Comparison of ENCODE assay signal across 25 cellular contexts in the genomic region with DNA sequence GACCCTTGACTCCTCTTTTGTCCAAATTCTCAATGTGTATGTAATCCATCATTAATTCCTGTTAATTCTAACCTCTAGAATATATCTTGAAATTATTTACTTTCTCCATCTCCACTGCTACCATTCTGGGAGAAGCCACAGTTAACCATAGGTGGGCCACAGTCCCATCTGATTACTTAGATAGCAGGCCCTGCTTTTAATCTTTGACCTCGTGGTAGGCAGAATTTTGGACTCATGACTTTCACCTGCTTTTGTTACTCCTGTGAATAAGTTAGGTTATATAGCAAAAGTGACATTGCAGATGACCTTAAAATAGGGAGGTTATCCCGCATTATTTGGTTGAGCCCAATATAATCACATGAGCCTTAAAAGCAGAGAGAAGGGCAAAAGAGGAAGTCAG.
DNase-seq lines count a peak whose midpoint lies in the region; ATAC-seq, FAIRE-seq and TF ChIP-seq lines count a peak whose summit lies in the region.
"Had no signal": no experiment of that assay in that cellular context is flagged by ENCODE, and none has a peak within 500 bp of the region (broad histone marks: within the 10 kb centered on the region; RNA-seq: fewer than 3 reads in every experiment).

No MANE protein-coding gene starts in this region.

- FAIRE-seq in GM12891 (lab: Jason Lieb, UNC) (peak; percentile 54), GM19239 (lab: Jason Lieb, UNC) (peak; percentile 33), K562 (lab: Jason Lieb, UNC) (no peak)
- FAIRE-seq: A204.1, GM12878 had no signal

- no peak overlapping the region for H3K4me2 ChIP-seq in K562 (ENCODE audit: insufficient read depth, low read length)
- H3K4me2 ChIP-seq: BLaER1 had no signal

- TF ChIP-seq POLR2A in GM12891 (IDR thresholded peaks at IDR 0.05; ENCODE audit: low read depth, low read length) (no peak), K562 (conservative IDR thresholded peaks at IDR 0.05) (no peak), right lobe of liver (IDR thresholded peaks at IDR 0.05) (no peak)

- DNase-seq in GM12891 (ENCODE audit: insufficient read length, low spot score), result no peak
- DNase-seq in GM19239 (ENCODE audit: insufficient read length, low spot score), result no peak
- DNase-seq in K562 (ENCODE audit: extremely low read depth in 1 of 4, low spot score in 3 of 4), result no peak
- no peak for DNase-seq in right lobe of liver
- no peak for DNase-seq in posterior vena cava (ENCODE audit: low spot score)
- DNase-seq: 8988T; ACHN; BE2C; C1 segment of cervical spinal cord; CD4-positive, alpha-beta memory T cell; CD4-positive, CD25-positive, alpha-beta regulatory T cell; CD8-positive, alpha-beta memory T cell; COR-L47; DMS 273 treated with DMSO at 0.1 percent for 48 hours; DMS153; DMS53; DMS79; DND-41; EL; GDM1 had no signal

- intact Hi-C loops in K562 (cut with micrococcal nuclease), result no loop called here
- intact Hi-C loops in right lobe of liver (cut with DNase I), result no loop called here
- intact Hi-C loops in posterior vena cava (cut with DNase I), result no loop called here

- H3K4me3 ChIP-seq in K562 (no peak overlapping the region), right lobe of liver (no peak overlapping the region)
- H3K4me3 ChIP-seq: BLaER1, GM12878 had no signal

- WGBS in K562 (ENCODE audit: insufficient coverage, low coverage, missing lambda C conversion rate), result 44% methylated on average over 2 of the region's 2 CpGs
- 63% methylated on average over 2 of the region's 2 CpGs for WGBS in right lobe of liver (ENCODE audit: insufficient coverage, low coverage, low lambda C conversion rate, missing lambda C conversion rate)

- in situ Hi-C loops in K562 (cut with MboI), result no loop called here

- H3K36me3 ChIP-seq in K562 (ENCODE audit: control insufficient read depth, insufficient read depth, low read length) (no peaks in the 10 kb centered on the region), right lobe of liver (no peaks in the 10 kb centered on the region)
- H3K36me3 ChIP-seq: BE2C, BLaER1 had no signal

- H3K27me3 ChIP-seq in K562 (ENCODE audit: control insufficient read depth in 2 of 2, insufficient read depth in 2 of 2, low read length in 2 of 2) (no peaks in the 10 kb centered on the region), right lobe of liver (no peaks in the 10 kb centered on the region)
- H3K27me3 ChIP-seq: BE2C, BLaER1 had no signal

- no peak for TF ChIP-seq RAD21 in K562 (CRISPR knock-in tag; conservative IDR thresholded peaks at IDR 0.05 in 1 of 2, IDR thresholded peaks at IDR 0.05 in 1 of 2)

- no peak for TF ChIP-seq EP300 in K562 (IDR thresholded peaks at IDR 0.05; ENCODE audit: low read length)

- no peak for TF ChIP-seq CTCF in K562 (IDR thresholded peaks at IDR 0.05 in 2 of 3, conservative IDR thresholded peaks at IDR 0.05 in 1 of 3; ENCODE audit: insufficient read depth in 2 of 3, low read depth in 1 of 3, low read length in 3 of 3)
- no peak for TF ChIP-seq CTCF in right lobe of liver (IDR thresholded peaks at IDR 0.05)

- H3K9ac ChIP-seq in K562 (ENCODE audit: insufficient read depth in 1 of 2, low read depth in 2 of 2, low read length in 2 of 2), result no peak overlapping the region
- H3K9ac ChIP-seq: BLaER1 had no signal

- H3K27ac ChIP-seq in K562 (ENCODE audit: extremely low read depth, low read depth, low read length) (no peak overlapping the region), right lobe of liver (no peak overlapping the region)
- H3K27ac ChIP-seq: BLaER1 had no signal

- BruUV-seq in K562 (replicated peaks; lab: Mats Ljungman, UMichigan), result no TSS peak

- CTCF ChIA-PET in K562 (lab: Yijun Ruan, JAX; ENCODE audit: low intra/inter-chr PET ratio), result no interaction called here

- no peaks in the 10 kb centered on the region for H3K79me2 ChIP-seq in K562 (ENCODE audit: control insufficient read depth, insufficient read depth, low read length)

- no peaks in the 10 kb centered on the region for H3K9me1 ChIP-seq in K562 (ENCODE audit: control insufficient read depth, insufficient read depth, low read length)

- POLR2A ChIA-PET in K562 (lab: Yijun Ruan, JAX), result no interaction called here

- H2AFZ ChIP-seq in K562 (ENCODE audit: low read depth, low read length), result no peak overlapping the region

- ATAC-seq in K562 (no peak), right lobe of liver (peak; percentile 43 to 69 (median 60)), GM19351 (IDR thresholded peaks at IDR 0.05; ENCODE audit: unreplicated experiment) (no peak), GM21367 (IDR thresholded peaks at IDR 0.05; ENCODE audit: unreplicated experiment) (no peak)
- ATAC-seq: GM12878 had no signal

- H3K4me1 ChIP-seq in K562 (replicated peaks in 1 of 2; ENCODE audit: control insufficient read depth in 2 of 2, insufficient read depth in 2 of 2, low read length in 2 of 2), result no peaks in the 10 kb centered on the region
- peaks cover 0 to 8% (median 0%) of the 10 kb centered on the region in 4 donors for H3K4me1 ChIP-seq in right lobe of liver
- H3K4me1 ChIP-seq: BE2C, BLaER1 had no signal

- H4K20me1 ChIP-seq in K562 (replicated peaks; ENCODE audit: control insufficient read depth, insufficient read depth, low read length), result no peaks in the 10 kb centered on the region
- H4K20me1 ChIP-seq: BLaER1 had no signal

- no peaks in the 10 kb centered on the region for H3K9me3 ChIP-seq in K562 (replicated peaks; ENCODE audit: control insufficient read depth, insufficient read depth, low read depth, low read length)
- no peaks in the 10 kb centered on the region for H3K9me3 ChIP-seq in right lobe of liver
- H3K9me3 ChIP-seq: BE2C, BLaER1 had no signal

TF ChIP-seq in GM12891, 5 proteins besides CTCF, POLR2A, EP300 and RAD21:
- TF ChIP-seq PAX5 (IDR thresholded peaks at IDR 0.05; ENCODE audit: insufficient read depth, low read length, severe bottlenecking), result no peak
- TF ChIP-seq POU2F2 (IDR thresholded peaks at IDR 0.05; ENCODE audit: low read depth, low read length), result no peak
- peak; percentile 20; the same call in 1 of the 2 replicates for TF ChIP-seq SPI1 (IDR thresholded peaks at IDR 0.05; ENCODE audit: low read depth, low read length)

TF ChIP-seq in K562, 482 proteins besides CTCF, POLR2A, EP300 and RAD21:
- TF ChIP-seq, protein P1, sequence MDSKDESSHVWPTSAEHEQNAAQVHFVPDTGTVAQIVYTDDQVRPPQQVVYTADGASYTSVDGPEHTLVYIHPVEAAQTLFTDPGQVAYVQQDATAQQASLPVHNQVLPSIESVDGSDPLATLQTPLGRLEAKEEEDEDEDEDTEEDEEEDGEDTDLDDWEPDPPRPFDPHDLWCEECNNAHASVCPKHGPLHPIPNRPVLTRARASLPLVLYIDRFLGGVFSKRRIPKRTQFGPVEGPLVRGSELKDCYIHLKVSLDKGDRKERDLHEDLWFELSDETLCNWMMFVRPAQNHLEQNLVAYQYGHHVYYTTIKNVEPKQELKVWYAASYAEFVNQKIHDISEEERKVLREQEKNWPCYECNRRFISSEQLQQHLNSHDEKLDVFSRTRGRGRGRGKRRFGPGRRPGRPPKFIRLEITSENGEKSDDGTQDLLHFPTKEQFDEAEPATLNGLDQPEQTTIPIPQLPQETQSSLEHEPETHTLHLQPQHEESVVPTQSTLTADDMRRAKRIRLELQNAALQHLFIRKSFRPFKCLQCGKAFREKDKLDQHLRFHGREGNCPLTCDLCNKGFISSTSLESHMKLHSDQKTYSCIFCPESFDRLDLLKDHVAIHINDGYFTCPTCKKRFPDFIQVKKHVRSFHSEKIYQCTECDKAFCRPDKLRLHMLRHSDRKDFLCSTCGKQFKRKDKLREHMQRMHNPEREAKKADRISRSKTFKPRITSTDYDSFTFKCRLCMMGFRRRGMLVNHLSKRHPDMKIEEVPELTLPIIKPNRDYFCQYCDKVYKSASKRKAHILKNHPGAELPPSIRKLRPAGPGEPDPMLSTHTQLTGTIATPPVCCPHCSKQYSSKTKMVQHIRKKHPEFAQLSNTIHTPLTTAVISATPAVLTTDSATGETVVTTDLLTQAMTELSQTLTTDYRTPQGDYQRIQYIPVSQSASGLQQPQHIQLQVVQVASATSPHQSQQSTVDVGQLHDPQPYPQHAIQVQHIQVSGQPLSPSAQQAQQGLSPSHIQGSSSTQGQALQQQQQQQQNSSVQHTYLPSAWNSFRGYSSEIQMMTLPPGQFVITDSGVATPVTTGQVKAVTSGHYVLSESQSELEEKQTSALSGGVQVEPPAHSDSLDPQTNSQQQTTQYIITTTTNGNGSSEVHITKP (IDR thresholded peaks at IDR 0.05; ENCODE audit: partially characterized antibody), result peak; percentile 55
- no peak for TF ChIP-seq FOSL1 (tag; conservative IDR thresholded peaks at IDR 0.05)

Comparison
In these comparisons a context has a peak if more than half of its experiments do, and no peak if none do; other contexts are left out.
1. ATAC-seq: peak in right lobe of liver (4 of 4); none in K562 (single experiment), GM19351 (single experiment) and GM21367 (single experiment).